In genomic region chr6:79466222-79466834, GRCh38 we compare ENCODE assay signal across 8 cellular contexts.
A peak's percentile ranks its signal among the peaks of the same experiment; 100 is the strongest.
DNase-seq lines count a peak whose midpoint lies in the region; ATAC-seq and TF ChIP-seq lines count a peak whose summit lies in the region.

No MANE protein-coding gene starts in this region.

- 21 to 34% (median 26%) methylated on average over 6 of the region's 6 CpGs for WGBS in spleen, 5 donors

- H3K4me3 ChIP-seq in PC-3 (ENCODE audit: low read length) = no peak overlapping the region
- no peak overlapping the region for H3K4me3 ChIP-seq in spleen

- H3K27me3 ChIP-seq in PC-3 (ENCODE audit: low read length) = no peaks in the 10 kb centered on the region
- H3K27me3 ChIP-seq in spleen (replicated peaks in 1 of 7) = no peaks in the 10 kb centered on the region

- no peaks in the 10 kb centered on the region for H3K4me1 Mint-ChIP-seq in activated naive CD4-positive, alpha-beta T cell treated with anti-CD3 and anti-CD28 coated beads for 36 hours (ENCODE audit: low read depth)
- H3K4me1 Mint-ChIP-seq in activated naive CD4-positive, alpha-beta T cell treated with anti-CD3 and anti-CD28 coated beads, Interleukin-2, amount 10 ng/mL, durations not matched to agents 7 days and 5 days = no peaks in the 10 kb centered on the region

- no peak overlapping the region for H3K27ac Mint-ChIP-seq in activated naive CD4-positive, alpha-beta T cell treated with anti-CD3 and anti-CD28 coated beads for 36 hours
- no peak overlapping the region for H3K27ac Mint-ChIP-seq in activated naive CD4-positive, alpha-beta T cell treated with anti-CD3 and anti-CD28 coated beads, Interleukin-2, amount 10 ng/mL, durations not matched to agents 7 days and 5 days

- ATAC-seq in GM21723 (IDR thresholded peaks at IDR 0.05; ENCODE audit: unreplicated experiment) (peak; percentile 54), PC-3 (no peak)

- intact Hi-C loops in PC-3 (cut with micrococcal nuclease) = loop anchor here (1.0 to 5.0 kb wide), 5 partner anchors 71 to 389 kb away; partner anchors contain the start of genes HMGN3 and LCA5
- intact Hi-C loops in spleen (cut with DNase I; ENCODE audit: low total_unique reads) = no loop called here
- intact Hi-C loops in activated naive CD4-positive, alpha-beta T cell treated with anti-CD3 and anti-CD28 coated beads for 36 hours (cut with micrococcal nuclease) = loop anchor here (5.0 to 10.0 kb wide), 3 partner anchors 246 to 2002 kb away; partner anchors contain the start of genes HTR1B and PHIP

- no TSS peak for BruUV-seq in PC-3 (replicated peaks; lab: Mats Ljungman, UMichigan)

- no peaks in the 10 kb centered on the region for H3K79me2 ChIP-seq in PC-3 (ENCODE audit: low read length)

- no peaks in the 10 kb centered on the region for H3K36me3 Mint-ChIP-seq in activated naive CD4-positive, alpha-beta T cell treated with anti-CD3 and anti-CD28 coated beads for 36 hours (ENCODE audit: low read depth)
- no peaks in the 10 kb centered on the region for H3K36me3 Mint-ChIP-seq in activated naive CD4-positive, alpha-beta T cell treated with anti-CD3 and anti-CD28 coated beads, Interleukin-2, amount 10 ng/mL, durations not matched to agents 7 days and 5 days

- peak; percentile 61 for TF ChIP-seq CTCF in C4-2B (conservative IDR thresholded peaks at IDR 0.05)
- peak; percentile 71 for TF ChIP-seq CTCF in PC-3 (conservative IDR thresholded peaks at IDR 0.05; ENCODE audit: low read depth, low read length)
- TF ChIP-seq CTCF in spleen (IDR thresholded peaks at IDR 0.05 in 8 of 11, conservative IDR thresholded peaks at IDR 0.05 in 3 of 11) = peak in 7 of 11 experiments; percentile 13 to 41 (median 31)

- H3K9me2 ChIP-seq in PC-3 (replicated peaks; ENCODE audit: low read length) = no peaks in the 10 kb centered on the region

- CTCF ChIA-PET in PC-3 (lab: Charles Lee) = interaction anchor here (0.7 kb wide), 1 partner anchor 206 kb away, joined by 3 read pairs; no protein-coding TSS in a partner anchor
- CTCF ChIA-PET in activated naive CD4-positive, alpha-beta T cell treated with anti-CD3 and anti-CD28 coated beads for 36 hours (lab: Charles Lee) = interaction anchor here (0.9 kb wide), 1 partner anchor 393 kb away, joined by 3 read pairs; no protein-coding TSS in a partner anchor
- CTCF ChIA-PET in activated naive CD4-positive, alpha-beta T cell treated with anti-CD3 and anti-CD28 coated beads, Interleukin-2, amount 10 ng/mL, durations not matched to agents 7 days and 5 days (lab: Charles Lee) = no interaction called here

- peak; percentile 62 for DNase-seq in PC-3
- peak; percentile 71 for DNase-seq in fibroblast of peridontal ligament (ENCODE audit: extremely low read depth)
- no peak for DNase-seq in spleen
- no peak for DNase-seq in activated naive CD4-positive, alpha-beta T cell treated with anti-CD3 and anti-CD28 coated beads for 36 hours
- no peak for DNase-seq in HuH-7 (ENCODE audit: low spot score)
- no peak for DNase-seq in activated naive CD4-positive, alpha-beta T cell treated with anti-CD3 and anti-CD28 coated beads, Interleukin-2, amount 10 ng/mL, durations not matched to agents 7 days and 5 days

- H3K9me3 ChIP-seq in PC-3 (ENCODE audit: low read length) (no peaks in the 10 kb centered on the region), spleen (no peaks in the 10 kb centered on the region)

- H3K36me3 ChIP-seq in PC-3 (ENCODE audit: low read depth, low read length) (no peaks in the 10 kb centered on the region; the same call in 1 of the 2 replicates), spleen (no peaks in the 10 kb centered on the region)

- POLR2A ChIA-PET in PC-3 (lab: Charles Lee; ENCODE audit: unreplicated experiment) = no interaction called here

- H3K9me3 Mint-ChIP-seq in activated naive CD4-positive, alpha-beta T cell treated with anti-CD3 and anti-CD28 coated beads for 36 hours = no peaks in the 10 kb centered on the region
- no peaks in the 10 kb centered on the region for H3K9me3 Mint-ChIP-seq in activated naive CD4-positive, alpha-beta T cell treated with anti-CD3 and anti-CD28 coated beads, Interleukin-2, amount 10 ng/mL, durations not matched to agents 7 days and 5 days

- no peak overlapping the region for H3K4me2 ChIP-seq in PC-3 (ENCODE audit: low read length)

- no peaks in the 10 kb centered on the region for H4K20me1 ChIP-seq in PC-3 (ENCODE audit: low read length)

- no peak for TF ChIP-seq POLR2A in spleen (IDR thresholded peaks at IDR 0.05)

- no peaks in the 10 kb centered on the region for H3F3A ChIP-seq in PC-3 (ENCODE audit: low read length, unreplicated experiment)

- H2AFZ ChIP-seq in PC-3 (ENCODE audit: low read length) = no peak overlapping the region

- no peak overlapping the region for H3K9ac ChIP-seq in PC-3 (ENCODE audit: low read length)

- H3K4me1 ChIP-seq in PC-3 (ENCODE audit: insufficient read depth, low read length) (peaks cover 29% of the 10 kb centered on the region), spleen (no peaks in the 10 kb centered on the region)

- peaks cover 19% of the 10 kb centered on the region for H3K27me3 Mint-ChIP-seq in activated naive CD4-positive, alpha-beta T cell treated with anti-CD3 and anti-CD28 coated beads for 36 hours (ENCODE audit: low read depth)
- no peaks in the 10 kb centered on the region for H3K27me3 Mint-ChIP-seq in activated naive CD4-positive, alpha-beta T cell treated with anti-CD3 and anti-CD28 coated beads, Interleukin-2, amount 10 ng/mL, durations not matched to agents 7 days and 5 days

- H3K27ac ChIP-seq in C4-2B (no peak overlapping the region), PC-3 (ENCODE audit: low read length) (no peak overlapping the region), spleen (no peak overlapping the region)

- no peak overlapping the region for H3K4me3 Mint-ChIP-seq in activated naive CD4-positive, alpha-beta T cell treated with anti-CD3 and anti-CD28 coated beads for 36 hours
- H3K4me3 Mint-ChIP-seq in activated naive CD4-positive, alpha-beta T cell treated with anti-CD3 and anti-CD28 coated beads, Interleukin-2, amount 10 ng/mL, durations not matched to agents 7 days and 5 days = no peak overlapping the region

Comparison
In these comparisons a context has a peak if more than half of its experiments do, and no peak if none do; other contexts are left out.
1. DNase-seq: peak in PC-3 (single experiment) and fibroblast of peridontal ligament (single experiment); none in spleen (single experiment), activated naive CD4-positive, alpha-beta T cell treated with anti-CD3 and anti-CD28 coated beads for 36 hours (single experiment), HuH-7 (single experiment) and activated naive CD4-positive, alpha-beta T cell treated with anti-CD3 and anti-CD28 coated beads, Interleukin-2, amount 10 ng/mL, durations not matched to agents 7 days and 5 days (single experiment).
2. Peak in every context shown above with its lines, with median percentiles within 50 percentile points of each other: CTCF ChIP-seq.